In the genomic region with DNA sequence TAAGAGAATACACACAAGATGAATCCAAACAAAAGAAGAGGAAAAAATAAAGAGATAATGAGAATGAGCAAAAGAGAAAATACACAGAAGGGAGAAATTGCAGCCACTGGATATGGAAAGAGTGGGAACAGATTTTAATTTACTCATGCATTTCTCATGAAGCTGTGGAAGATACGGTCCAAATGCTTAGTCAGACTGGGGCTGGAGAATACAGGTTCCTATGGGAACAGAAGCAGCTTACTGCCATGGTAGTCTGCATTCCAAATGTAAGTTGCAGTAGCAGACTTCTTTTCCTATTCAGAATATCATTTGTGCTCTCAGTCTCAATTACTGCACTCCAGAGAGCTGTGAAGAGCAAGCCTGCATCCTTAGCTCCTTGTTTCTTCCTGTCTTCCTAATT, we compare ENCODE assay signal across 1 cellular context.
TF ChIP-seq lines count a peak whose summit lies in the region.

No MANE protein-coding gene starts in this region.

TF ChIP-seq in WTC11, 78 proteins besides CTCF, POLR2A, EP300 and RAD21 (continued from another document):
- TF ChIP-seq, protein P1, sequence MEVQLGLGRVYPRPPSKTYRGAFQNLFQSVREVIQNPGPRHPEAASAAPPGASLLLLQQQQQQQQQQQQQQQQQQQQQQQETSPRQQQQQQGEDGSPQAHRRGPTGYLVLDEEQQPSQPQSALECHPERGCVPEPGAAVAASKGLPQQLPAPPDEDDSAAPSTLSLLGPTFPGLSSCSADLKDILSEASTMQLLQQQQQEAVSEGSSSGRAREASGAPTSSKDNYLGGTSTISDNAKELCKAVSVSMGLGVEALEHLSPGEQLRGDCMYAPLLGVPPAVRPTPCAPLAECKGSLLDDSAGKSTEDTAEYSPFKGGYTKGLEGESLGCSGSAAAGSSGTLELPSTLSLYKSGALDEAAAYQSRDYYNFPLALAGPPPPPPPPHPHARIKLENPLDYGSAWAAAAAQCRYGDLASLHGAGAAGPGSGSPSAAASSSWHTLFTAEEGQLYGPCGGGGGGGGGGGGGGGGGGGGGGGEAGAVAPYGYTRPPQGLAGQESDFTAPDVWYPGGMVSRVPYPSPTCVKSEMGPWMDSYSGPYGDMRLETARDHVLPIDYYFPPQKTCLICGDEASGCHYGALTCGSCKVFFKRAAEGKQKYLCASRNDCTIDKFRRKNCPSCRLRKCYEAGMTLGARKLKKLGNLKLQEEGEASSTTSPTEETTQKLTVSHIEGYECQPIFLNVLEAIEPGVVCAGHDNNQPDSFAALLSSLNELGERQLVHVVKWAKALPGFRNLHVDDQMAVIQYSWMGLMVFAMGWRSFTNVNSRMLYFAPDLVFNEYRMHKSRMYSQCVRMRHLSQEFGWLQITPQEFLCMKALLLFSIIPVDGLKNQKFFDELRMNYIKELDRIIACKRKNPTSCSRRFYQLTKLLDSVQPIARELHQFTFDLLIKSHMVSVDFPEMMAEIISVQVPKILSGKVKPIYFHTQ (CRISPR knock-in tag; IDR thresholded peaks at IDR 0.05): no peak
- TF ChIP-seq, protein P2, sequence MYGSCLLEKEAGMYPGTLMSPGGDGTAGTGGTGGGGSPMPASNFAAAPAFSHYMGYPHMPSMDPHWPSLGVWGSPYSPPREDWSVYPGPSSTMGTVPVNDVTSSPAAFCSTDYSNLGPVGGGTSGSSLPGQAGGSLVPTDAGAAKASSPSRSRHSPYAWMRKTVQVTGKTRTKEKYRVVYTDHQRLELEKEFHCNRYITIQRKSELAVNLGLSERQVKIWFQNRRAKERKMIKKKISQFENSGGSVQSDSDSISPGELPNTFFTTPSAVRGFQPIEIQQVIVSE (CRISPR knock-in tag; IDR thresholded peaks at IDR 0.05; ENCODE audit: borderline replicate concordance): no peak
- TF ChIP-seq ZNF671 (CRISPR knock-in tag; IDR thresholded peaks at IDR 0.05): no peak
- no peak for TF ChIP-seq IRF2 (CRISPR knock-in tag; IDR thresholded peaks at IDR 0.05; ENCODE audit: borderline replicate concordance, low read depth)
- no peak for TF ChIP-seq ZNF416 (CRISPR knock-in tag; IDR thresholded peaks at IDR 0.05)
- TF ChIP-seq, protein P3, sequence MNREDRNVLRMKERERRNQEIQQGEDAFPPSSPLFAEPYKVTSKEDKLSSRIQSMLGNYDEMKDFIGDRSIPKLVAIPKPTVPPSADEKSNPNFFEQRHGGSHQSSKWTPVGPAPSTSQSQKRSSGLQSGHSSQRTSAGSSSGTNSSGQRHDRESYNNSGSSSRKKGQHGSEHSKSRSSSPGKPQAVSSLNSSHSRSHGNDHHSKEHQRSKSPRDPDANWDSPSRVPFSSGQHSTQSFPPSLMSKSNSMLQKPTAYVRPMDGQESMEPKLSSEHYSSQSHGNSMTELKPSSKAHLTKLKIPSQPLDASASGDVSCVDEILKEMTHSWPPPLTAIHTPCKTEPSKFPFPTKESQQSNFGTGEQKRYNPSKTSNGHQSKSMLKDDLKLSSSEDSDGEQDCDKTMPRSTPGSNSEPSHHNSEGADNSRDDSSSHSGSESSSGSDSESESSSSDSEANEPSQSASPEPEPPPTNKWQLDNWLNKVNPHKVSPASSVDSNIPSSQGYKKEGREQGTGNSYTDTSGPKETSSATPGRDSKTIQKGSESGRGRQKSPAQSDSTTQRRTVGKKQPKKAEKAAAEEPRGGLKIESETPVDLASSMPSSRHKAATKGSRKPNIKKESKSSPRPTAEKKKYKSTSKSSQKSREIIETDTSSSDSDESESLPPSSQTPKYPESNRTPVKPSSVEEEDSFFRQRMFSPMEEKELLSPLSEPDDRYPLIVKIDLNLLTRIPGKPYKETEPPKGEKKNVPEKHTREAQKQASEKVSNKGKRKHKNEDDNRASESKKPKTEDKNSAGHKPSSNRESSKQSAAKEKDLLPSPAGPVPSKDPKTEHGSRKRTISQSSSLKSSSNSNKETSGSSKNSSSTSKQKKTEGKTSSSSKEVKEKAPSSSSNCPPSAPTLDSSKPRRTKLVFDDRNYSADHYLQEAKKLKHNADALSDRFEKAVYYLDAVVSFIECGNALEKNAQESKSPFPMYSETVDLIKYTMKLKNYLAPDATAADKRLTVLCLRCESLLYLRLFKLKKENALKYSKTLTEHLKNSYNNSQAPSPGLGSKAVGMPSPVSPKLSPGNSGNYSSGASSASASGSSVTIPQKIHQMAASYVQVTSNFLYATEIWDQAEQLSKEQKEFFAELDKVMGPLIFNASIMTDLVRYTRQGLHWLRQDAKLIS (CRISPR knock-in tag; IDR thresholded peaks at IDR 0.05; ENCODE audit: borderline replicate concordance): no peak
- TF ChIP-seq, protein P4, sequence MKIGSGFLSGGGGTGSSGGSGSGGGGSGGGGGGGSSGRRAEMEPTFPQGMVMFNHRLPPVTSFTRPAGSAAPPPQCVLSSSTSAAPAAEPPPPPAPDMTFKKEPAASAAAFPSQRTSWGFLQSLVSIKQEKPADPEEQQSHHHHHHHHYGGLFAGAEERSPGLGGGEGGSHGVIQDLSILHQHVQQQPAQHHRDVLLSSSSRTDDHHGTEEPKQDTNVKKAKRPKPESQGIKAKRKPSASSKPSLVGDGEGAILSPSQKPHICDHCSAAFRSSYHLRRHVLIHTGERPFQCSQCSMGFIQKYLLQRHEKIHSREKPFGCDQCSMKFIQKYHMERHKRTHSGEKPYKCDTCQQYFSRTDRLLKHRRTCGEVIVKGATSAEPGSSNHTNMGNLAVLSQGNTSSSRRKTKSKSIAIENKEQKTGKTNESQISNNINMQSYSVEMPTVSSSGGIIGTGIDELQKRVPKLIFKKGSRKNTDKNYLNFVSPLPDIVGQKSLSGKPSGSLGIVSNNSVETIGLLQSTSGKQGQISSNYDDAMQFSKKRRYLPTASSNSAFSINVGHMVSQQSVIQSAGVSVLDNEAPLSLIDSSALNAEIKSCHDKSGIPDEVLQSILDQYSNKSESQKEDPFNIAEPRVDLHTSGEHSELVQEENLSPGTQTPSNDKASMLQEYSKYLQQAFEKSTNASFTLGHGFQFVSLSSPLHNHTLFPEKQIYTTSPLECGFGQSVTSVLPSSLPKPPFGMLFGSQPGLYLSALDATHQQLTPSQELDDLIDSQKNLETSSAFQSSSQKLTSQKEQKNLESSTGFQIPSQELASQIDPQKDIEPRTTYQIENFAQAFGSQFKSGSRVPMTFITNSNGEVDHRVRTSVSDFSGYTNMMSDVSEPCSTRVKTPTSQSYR (CRISPR knock-in tag; IDR thresholded peaks at IDR 0.05): no peak
- TF ChIP-seq, protein P5, sequence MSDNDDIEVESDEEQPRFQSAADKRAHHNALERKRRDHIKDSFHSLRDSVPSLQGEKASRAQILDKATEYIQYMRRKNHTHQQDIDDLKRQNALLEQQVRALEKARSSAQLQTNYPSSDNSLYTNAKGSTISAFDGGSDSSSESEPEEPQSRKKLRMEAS (CRISPR knock-in tag; IDR thresholded peaks at IDR 0.05): no peak
TF ChIP-seq in WTC11: peak in this region for 0.
